In the genomic region with DNA sequence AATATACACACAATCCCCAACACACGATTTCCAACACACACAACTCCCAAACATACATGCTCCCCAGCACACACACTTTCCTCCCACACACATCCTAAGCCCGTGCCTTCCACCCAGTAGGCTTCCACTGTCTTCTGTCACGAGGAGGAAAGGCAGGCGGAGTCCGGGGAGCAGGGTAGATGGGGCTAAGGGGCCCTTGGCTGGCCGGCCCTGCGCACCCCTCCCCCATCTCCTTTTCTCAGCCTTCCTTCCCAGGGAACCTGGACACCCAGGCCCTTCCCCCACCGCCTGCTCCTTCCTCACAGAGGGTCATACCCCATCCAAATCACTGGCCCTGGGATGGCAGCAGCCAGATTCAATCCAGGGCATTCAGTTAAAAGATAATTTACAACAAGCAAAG, we compare ENCODE assay signal across 2 cellular contexts.
TF ChIP-seq lines count a peak whose summit lies in the region.

No MANE protein-coding gene starts in this region.

TF ChIP-seq in HepG2, 621 proteins besides CTCF, POLR2A, EP300 and RAD21:
- TF ChIP-seq HNRNPH1 (optimal IDR thresholded peaks at IDR 0.05; ENCODE audit: low read depth, low read length) (no peak), ZSCAN12 (CRISPR knock-in tag; IDR thresholded peaks at IDR 0.05) (no peak), FOXK1 (CRISPR knock-in tag; IDR thresholded peaks at IDR 0.05; ENCODE audit: borderline replicate concordance, low read depth) (no peak), ZNF383 (CRISPR knock-in tag; IDR thresholded peaks at IDR 0.05; ENCODE audit: borderline replicate concordance) (no peak), ZNF547 (CRISPR knock-in tag; IDR thresholded peaks at IDR 0.05) (no peak), MED8 (CRISPR knock-in tag; IDR thresholded peaks at IDR 0.05; ENCODE audit: insufficient replicate concordance) (no peak), ZNF614 (CRISPR knock-in tag; IDR thresholded peaks at IDR 0.05; ENCODE audit: borderline replicate concordance) (no peak), JUN (CRISPR knock-in tag; IDR thresholded peaks at IDR 0.05) (no peak), RCOR2 (CRISPR knock-in tag; IDR thresholded peaks at IDR 0.05) (no peak)
- TF ChIP-seq, protein P1, sequence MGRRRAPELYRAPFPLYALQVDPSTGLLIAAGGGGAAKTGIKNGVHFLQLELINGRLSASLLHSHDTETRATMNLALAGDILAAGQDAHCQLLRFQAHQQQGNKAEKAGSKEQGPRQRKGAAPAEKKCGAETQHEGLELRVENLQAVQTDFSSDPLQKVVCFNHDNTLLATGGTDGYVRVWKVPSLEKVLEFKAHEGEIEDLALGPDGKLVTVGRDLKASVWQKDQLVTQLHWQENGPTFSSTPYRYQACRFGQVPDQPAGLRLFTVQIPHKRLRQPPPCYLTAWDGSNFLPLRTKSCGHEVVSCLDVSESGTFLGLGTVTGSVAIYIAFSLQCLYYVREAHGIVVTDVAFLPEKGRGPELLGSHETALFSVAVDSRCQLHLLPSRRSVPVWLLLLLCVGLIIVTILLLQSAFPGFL (CRISPR knock-in tag; IDR thresholded peaks at IDR 0.05) = no peak
- TF ChIP-seq, protein P2, sequence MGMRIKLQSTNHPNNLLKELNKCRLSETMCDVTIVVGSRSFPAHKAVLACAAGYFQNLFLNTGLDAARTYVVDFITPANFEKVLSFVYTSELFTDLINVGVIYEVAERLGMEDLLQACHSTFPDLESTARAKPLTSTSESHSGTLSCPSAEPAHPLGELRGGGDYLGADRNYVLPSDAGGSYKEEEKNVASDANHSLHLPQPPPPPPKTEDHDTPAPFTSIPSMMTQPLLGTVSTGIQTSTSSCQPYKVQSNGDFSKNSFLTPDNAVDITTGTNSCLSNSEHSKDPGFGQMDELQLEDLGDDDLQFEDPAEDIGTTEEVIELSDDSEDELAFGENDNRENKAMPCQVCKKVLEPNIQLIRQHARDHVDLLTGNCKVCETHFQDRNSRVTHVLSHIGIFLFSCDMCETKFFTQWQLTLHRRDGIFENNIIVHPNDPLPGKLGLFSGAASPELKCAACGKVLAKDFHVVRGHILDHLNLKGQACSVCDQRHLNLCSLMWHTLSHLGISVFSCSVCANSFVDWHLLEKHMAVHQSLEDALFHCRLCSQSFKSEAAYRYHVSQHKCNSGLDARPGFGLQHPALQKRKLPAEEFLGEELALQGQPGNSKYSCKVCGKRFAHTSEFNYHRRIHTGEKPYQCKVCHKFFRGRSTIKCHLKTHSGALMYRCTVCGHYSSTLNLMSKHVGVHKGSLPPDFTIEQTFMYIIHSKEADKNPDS (CRISPR knock-in tag; IDR thresholded peaks at IDR 0.05) = no peak
- TF ChIP-seq, protein P3, sequence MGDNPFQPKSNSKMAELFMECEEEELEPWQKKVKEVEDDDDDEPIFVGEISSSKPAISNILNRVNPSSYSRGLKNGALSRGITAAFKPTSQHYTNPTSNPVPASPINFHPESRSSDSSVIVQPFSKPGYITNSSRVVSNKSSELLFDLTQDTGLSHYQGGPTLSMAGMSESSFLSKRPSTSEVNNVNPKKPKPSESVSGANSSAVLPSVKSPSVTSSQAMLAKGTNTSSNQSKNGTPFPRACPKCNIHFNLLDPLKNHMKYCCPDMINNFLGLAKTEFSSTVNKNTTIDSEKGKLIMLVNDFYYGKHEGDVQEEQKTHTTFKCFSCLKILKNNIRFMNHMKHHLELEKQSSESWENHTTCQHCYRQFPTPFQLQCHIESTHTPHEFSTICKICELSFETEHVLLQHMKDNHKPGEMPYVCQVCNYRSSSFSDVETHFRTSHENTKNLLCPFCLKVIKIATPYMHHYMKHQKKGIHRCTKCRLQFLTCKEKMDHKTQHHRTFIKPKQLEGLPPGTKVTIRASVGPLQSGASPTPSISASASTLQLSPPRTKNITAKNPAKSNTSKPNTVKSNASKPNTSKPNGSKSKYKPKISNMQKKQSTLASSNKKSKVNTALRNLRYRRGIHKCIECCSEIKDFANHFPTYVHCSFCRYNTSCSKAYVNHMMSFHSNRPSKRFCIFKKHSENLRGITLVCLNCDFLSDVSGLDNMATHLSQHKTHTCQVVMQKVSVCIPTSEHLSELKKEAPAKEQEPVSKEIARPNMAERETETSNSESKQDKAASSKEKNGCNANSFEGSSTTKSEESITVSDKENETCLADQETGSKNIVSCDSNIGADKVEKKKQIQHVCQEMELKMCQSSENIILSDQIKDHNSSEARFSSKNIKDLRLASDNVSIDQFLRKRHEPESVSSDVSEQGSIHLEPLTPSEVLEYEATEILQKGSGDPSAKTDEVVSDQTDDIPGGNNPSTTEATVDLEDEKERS (CRISPR knock-in tag; IDR thresholded peaks at IDR 0.05) = no peak
TF ChIP-seq in HepG2: peak in this region for 0.

TF ChIP-seq in IMR-90, 13 proteins besides CTCF, POLR2A, EP300 and RAD21:
- TF ChIP-seq MAFK (IDR thresholded peaks at IDR 0.05; ENCODE audit: low read depth, low read length) (no peak), MAZ (IDR thresholded peaks at IDR 0.05; ENCODE audit: borderline replicate concordance, low read depth, low read length) (no peak), NFE2L2 (IDR thresholded peaks at IDR 0.05; ENCODE audit: low read depth, low read length) (no peak)
